9 cellular contexts compared by ENCODE assay signal in genomic region chr12:122889658-122890561, GRCh38. TPM values are rescaled to one million over a fixed set of nuclear protein-coding genes. Genes with fewer than 3 reads are reported as not detected.
DNase-seq lines count a peak whose midpoint lies in the region; ATAC-seq and TF ChIP-seq lines count a peak whose summit lies in the region.
"Had no signal": no experiment of that assay in that cellular context is flagged by ENCODE, and none has a peak within 500 bp of the region (broad histone marks: within the 10 kb centered on the region; RNA-seq: fewer than 3 reads in every experiment).

No MANE protein-coding gene starts in this region.

- H3K27ac ChIP-seq in RWPE2 (ENCODE audit: poor library complexity, severe bottlenecking), result peak overlapping the region; percentile 98
- H3K27ac ChIP-seq in esophagus (ENCODE audit: low read depth in 2 of 2, low read length in 1 of 2), result peak overlapping the region; percentile 97 to 98
- peak overlapping the region; percentile 79 to 98 (median 92) for H3K27ac ChIP-seq in spleen

- no peaks in the 10 kb centered on the region for H3K27me3 Mint-ChIP-seq in T-helper 1 cell treated with Interleukin-12 subunit alpha and Interleukin-12 subunit beta and Interleukin-4 antibody, amounts not matched to agents 30 μg/mL and 1 μg/mL, for 36 hours (ENCODE audit: low read depth)

- peak overlapping the region; percentile 52 for H3K4me3 Mint-ChIP-seq in T-helper 1 cell treated with Interleukin-12 subunit alpha and Interleukin-12 subunit beta and Interleukin-4 antibody, amounts not matched to agents 30 μg/mL and 1 μg/mL, for 36 hours

- intact Hi-C loops in spleen (cut with DNase I; ENCODE audit: low total_unique reads), result no loop called here

- no peak for DNase-seq in T-helper 1 cell
- no peak for DNase-seq in RWPE2 (ENCODE audit: low spot score)
- DNase-seq in spleen, result no peak
- no peak for DNase-seq in GM03348 (ENCODE audit: low spot score)
- DNase-seq: Karpas-422 had no signal

- TF ChIP-seq POLR2A in spleen (IDR thresholded peaks at IDR 0.05), result no peak

- H3K9me3 ChIP-seq in RWPE2 (ENCODE audit: severe bottlenecking) (no peaks in the 10 kb centered on the region), esophagus (ENCODE audit: control insufficient read depth in 2 of 2, insufficient read depth in 1 of 2, low read depth in 1 of 2, low read length in 1 of 2) (no peaks in the 10 kb centered on the region), spleen (no peaks in the 10 kb centered on the region)

- ATAC-seq in RWPE2 (ENCODE audit: low read depth) (no peak), HG02885 (IDR thresholded peaks at IDR 0.05; ENCODE audit: poor library complexity, unreplicated experiment) (no peak), GM18511 (IDR thresholded peaks at IDR 0.05; ENCODE audit: unreplicated experiment) (no peak)

- H3K36me3 ChIP-seq in RWPE2 (ENCODE audit: low read depth), result peaks cover 15% of the 10 kb centered on the region
- H3K36me3 ChIP-seq in esophagus (ENCODE audit: control insufficient read depth in 2 of 2, insufficient read depth in 2 of 2, low read length in 1 of 2), result peaks cover 0 to 3% of the 10 kb centered on the region in 2 donors
- peaks cover 0 to 5% (median 0%) of the 10 kb centered on the region in 6 donors for H3K36me3 ChIP-seq in spleen

- no peak overlapping the region for H3K4me3 ChIP-seq in RWPE2 (ENCODE audit: severe bottlenecking)
- H3K4me3 ChIP-seq in esophagus (ENCODE audit: low read depth in 1 of 2, low read length in 2 of 2), result peak overlapping the region in 1 of 2 donors; percentile 85
- peak overlapping the region in 2 of 8 donors; percentile 27 to 65 for H3K4me3 ChIP-seq in spleen

- no peaks in the 10 kb centered on the region for H3K27me3 ChIP-seq in RWPE2 (ENCODE audit: insufficient read depth, poor library complexity, severe bottlenecking)
- no peaks in the 10 kb centered on the region for H3K27me3 ChIP-seq in esophagus (ENCODE audit: control insufficient read depth in 1 of 2, insufficient read depth in 2 of 2, low read length in 2 of 2)
- no peaks in the 10 kb centered on the region for H3K27me3 ChIP-seq in spleen (replicated peaks in 1 of 7)

- WGBS in esophagus, 2 donors, result 77% methylated on average over 18 to 19 of the region's 19 CpGs
- WGBS in spleen, 5 donors, result 42 to 58% (median 44%) methylated on average over 19 of the region's 19 CpGs

- peaks cover 60% of the 10 kb centered on the region for H3K4me1 Mint-ChIP-seq in T-helper 1 cell treated with Interleukin-12 subunit alpha and Interleukin-12 subunit beta and Interleukin-4 antibody, amounts not matched to agents 30 μg/mL and 1 μg/mL, for 36 hours (ENCODE audit: low read depth)

- TF ChIP-seq CTCF in RWPE2 (IDR thresholded peaks at IDR 0.05; ENCODE audit: poor library complexity, severe bottlenecking) (no peak), spleen (IDR thresholded peaks at IDR 0.05 in 8 of 11, conservative IDR thresholded peaks at IDR 0.05 in 3 of 11) (no peak)

- H3K36me3 Mint-ChIP-seq in T-helper 1 cell treated with Interleukin-12 subunit alpha and Interleukin-12 subunit beta and Interleukin-4 antibody, amounts not matched to agents 30 μg/mL and 1 μg/mL, for 36 hours (ENCODE audit: low read depth), result peaks cover 18% of the 10 kb centered on the region

- H3K27ac Mint-ChIP-seq in T-helper 1 cell treated with Interleukin-12 subunit alpha and Interleukin-12 subunit beta and Interleukin-4 antibody, amounts not matched to agents 30 μg/mL and 1 μg/mL, for 36 hours, result peak overlapping the region; percentile 55

- H3K4me1 ChIP-seq in RWPE2 (ENCODE audit: insufficient read depth, poor library complexity, severe bottlenecking) (peaks cover 88% of the 10 kb centered on the region), esophagus (ENCODE audit: control insufficient read depth in 2 of 2, insufficient read depth in 2 of 2, low read length in 1 of 2) (peaks cover 8 to 18% of the 10 kb centered on the region in 2 donors), spleen (peaks cover 84 to 98% (median 97%) of the 10 kb centered on the region in 6 donors)

- H3K9me3 Mint-ChIP-seq in T-helper 1 cell treated with Interleukin-12 subunit alpha and Interleukin-12 subunit beta and Interleukin-4 antibody, amounts not matched to agents 30 μg/mL and 1 μg/mL, for 36 hours, result no peaks in the 10 kb centered on the region

RNA-seq across cellular contexts. Expression of gene VPS37B, which starts 6.0 kb away (rescaled TPM):
- polyA plus RNA-seq in esophagus, result 10 to 100 TPM; 50.2 to 81.4 TPM
- total RNA-seq in spleen, result 10 to 100 TPM; 43.4 to 67.5 (median 54.2) TPM
- polyA plus RNA-seq in spleen, result 10 to 100 TPM; 24.8 to 42.7 (median 29.6) TPM

RNA-seq across cellular contexts. Expression of gene HIP1R, which starts 54.7 kb away (rescaled TPM):
- polyA plus RNA-seq in esophagus, result 10 to 100 TPM; 23.1 to 32.7 TPM
- total RNA-seq in spleen, result 10 to 100 TPM; 40.3 to 65.2 (median 48.0) TPM
- polyA plus RNA-seq in spleen, result 10 to 100 TPM; 42.2 to 65.9 (median 65.1) TPM
